Comparison of ENCODE assay signal across 14 cellular contexts in the genomic region with DNA sequence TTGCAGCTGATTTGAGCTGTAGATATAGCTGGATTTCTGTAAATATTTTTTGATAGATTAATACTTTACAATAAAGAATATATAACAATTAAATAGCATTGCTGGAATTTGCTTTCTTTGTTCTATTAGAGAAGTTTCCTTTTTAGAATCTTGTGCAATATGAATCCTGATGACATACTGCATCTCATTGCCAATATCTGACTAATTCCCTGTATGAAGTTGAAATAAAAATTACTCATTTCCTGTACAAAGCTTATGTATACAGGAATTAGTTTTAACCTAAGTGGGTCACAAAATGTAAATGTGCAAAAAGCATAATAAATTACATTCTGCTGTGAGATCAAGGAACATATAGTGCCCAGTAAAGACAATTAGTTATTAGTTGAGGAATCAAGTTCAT.
DNase-seq lines count a peak whose midpoint lies in the region; TF ChIP-seq lines count a peak whose summit lies in the region.
"Had no signal": no experiment of that assay in that cellular context is flagged by ENCODE, and none has a peak within 500 bp of the region (broad histone marks: within the 10 kb centered on the region; RNA-seq: fewer than 3 reads in every experiment).

No MANE protein-coding gene starts in this region.

- no peak overlapping the region for H3K4me3 Mint-ChIP-seq in endothelial cell (ENCODE audit: unreplicated experiment)
- H3K4me3 Mint-ChIP-seq: activated CD4-positive, alpha-beta memory T cell treated with anti-CD3 and anti-CD28 coated beads, Interleukin-2, amount 10 ng/mL, durations not matched to agents 7 days and 5 days; memory B cell; T-helper 17 cell had no signal

- no peaks in the 10 kb centered on the region for H3K27me3 ChIP-seq in prostate gland (replicated peaks; ENCODE audit: insufficient read depth)
- H3K27me3 ChIP-seq: pancreas had no signal

- no peaks in the 10 kb centered on the region for H3K4me1 Mint-ChIP-seq in endothelial cell (ENCODE audit: unreplicated experiment)
- H3K4me1 Mint-ChIP-seq: activated CD4-positive, alpha-beta memory T cell treated with anti-CD3 and anti-CD28 coated beads, Interleukin-2, amount 10 ng/mL, durations not matched to agents 7 days and 5 days; memory B cell; T-helper 17 cell had no signal

- H3K4me1 ChIP-seq in prostate gland (replicated peaks), result no peaks in the 10 kb centered on the region
- H3K4me1 ChIP-seq: pancreas had no signal

- no peaks in the 10 kb centered on the region for H3K9me3 ChIP-seq in prostate gland
- H3K9me3 ChIP-seq: pancreas had no signal

- H3K4me3 ChIP-seq in cardiac fibroblast (replicated peaks in 1 of 2; ENCODE audit: low read depth in 2 of 2, low read length in 2 of 2) (no peak overlapping the region), prostate gland (no peak overlapping the region), coronary artery (no peak overlapping the region)
- H3K4me3 ChIP-seq: pancreas had no signal

- no peaks in the 10 kb centered on the region for H3K36me3 ChIP-seq in prostate gland
- H3K36me3 ChIP-seq: pancreas had no signal

- H3K27me3 Mint-ChIP-seq in endothelial cell (ENCODE audit: unreplicated experiment), result no peaks in the 10 kb centered on the region
- H3K27me3 Mint-ChIP-seq: activated CD4-positive, alpha-beta memory T cell treated with anti-CD3 and anti-CD28 coated beads, Interleukin-2, amount 10 ng/mL, durations not matched to agents 7 days and 5 days; memory B cell; T-helper 17 cell had no signal

- H3K9me3 Mint-ChIP-seq in endothelial cell (ENCODE audit: unreplicated experiment), result no peaks in the 10 kb centered on the region
- H3K9me3 Mint-ChIP-seq: activated CD4-positive, alpha-beta memory T cell treated with anti-CD3 and anti-CD28 coated beads, Interleukin-2, amount 10 ng/mL, durations not matched to agents 7 days and 5 days; memory B cell had no signal

- H3K27ac ChIP-seq in prostate gland, result no peak overlapping the region
- H3K27ac ChIP-seq in coronary artery, result no peak overlapping the region
- H3K27ac ChIP-seq: KMS-11, pancreas had no signal

- no peaks in the 10 kb centered on the region for H3K36me3 Mint-ChIP-seq in endothelial cell (ENCODE audit: low read depth, unreplicated experiment)
- H3K36me3 Mint-ChIP-seq: memory B cell had no signal

- DNase-seq in CD1c-positive myeloid dendritic cell (ENCODE audit: extremely low spot score) (peak; percentile 14), MV-4-11 (lab: John Stamatoyannopoulos, UW) (peak; percentile 2), cardiac fibroblast (ENCODE audit: low read depth in 2 of 2) (peak; percentile 78 to 89), lung microvascular endothelial cell (ENCODE audit: low read depth in 2 of 2) (peak; percentile 73 to 86), prostate gland (ENCODE audit: low spot score) (no peak), endothelial cell (ENCODE audit: low spot score) (no peak), coronary artery (ENCODE audit: low spot score) (no peak)
- DNase-seq in activated CD4-positive, alpha-beta T cell treated with anti-CD3 and anti-CD28 coated beads, Interleukin-2, amount 50 U/mL, for 4 hours, result no peak
- DNase-seq: activated CD4-positive, alpha-beta memory T cell treated with anti-CD3 and anti-CD28 coated beads, Interleukin-2, amount 10 ng/mL, durations not matched to agents 7 days and 5 days; activated naive CD4-positive, alpha-beta T cell; pancreas; T-helper 17 cell had no signal

- no peak overlapping the region for H3K27ac Mint-ChIP-seq in endothelial cell (ENCODE audit: unreplicated experiment)
- H3K27ac Mint-ChIP-seq: activated CD4-positive, alpha-beta memory T cell treated with anti-CD3 and anti-CD28 coated beads, Interleukin-2, amount 10 ng/mL, durations not matched to agents 7 days and 5 days; memory B cell; T-helper 17 cell had no signal

- intact Hi-C loops in prostate gland (cut with DNase I), result no loop called here

- TF ChIP-seq CTCF in cardiac fibroblast (IDR thresholded peaks at IDR 0.05; ENCODE audit: low read depth, low read length) (no peak), prostate gland (IDR thresholded peaks at IDR 0.05) (no peak), endothelial cell (IDR thresholded peaks at IDR 0.05; ENCODE audit: unreplicated experiment) (no peak), coronary artery (IDR thresholded peaks at IDR 0.05) (no peak)

- no peak for TF ChIP-seq POLR2A in prostate gland (IDR thresholded peaks at IDR 0.05)

Comparison
In these comparisons a context has a peak if more than half of its experiments do, and no peak if none do; other contexts are left out.
1. DNase-seq: peak in CD1c-positive myeloid dendritic cell (single experiment), MV-4-11 (single experiment), cardiac fibroblast (2 of 2) and lung microvascular endothelial cell (2 of 2); none in activated CD4-positive, alpha-beta T cell treated with anti-CD3 and anti-CD28 coated beads, Interleukin-2, amount 50 U/mL, for 4 hours (0 of 2), prostate gland (single experiment), endothelial cell (single experiment) and coronary artery (single experiment).